20 cellular contexts compared by ENCODE assay signal in genomic region chr2:96729748-96730147, GRCh38.
"Had no signal": no experiment of that assay in that cellular context is flagged by ENCODE, and none has a peak within 500 bp of the region (broad histone marks: within the 10 kb centered on the region; RNA-seq: fewer than 3 reads in every experiment).

No MANE protein-coding gene starts in this region.

- ATAC-seq: activated CD4-positive, alpha-beta T cell treated with anti-CD3 and anti-CD28 coated beads for 36 hours; body of pancreas; left colon; stimulated activated naive CD8-positive, alpha-beta T cell treated with anti-CD3 and anti-CD28 coated beads, Interleukin-15, amount 100 ng/mL, for 72 hours; WTC11 had no signal

- H3K27me3 ChIP-seq: body of pancreas, colonic mucosa had no signal

- H3K9me3 ChIP-seq: body of pancreas, colonic mucosa had no signal

- H3K27ac ChIP-seq: body of pancreas, colonic mucosa, skin epidermis had no signal

- DNase-seq: activated CD4-positive, alpha-beta memory T cell treated with anti-CD3 and anti-CD28 coated beads for 36 hours; activated CD4-positive, alpha-beta T cell treated with anti-CD3 and anti-CD28 coated beads for 36 hours; activated naive CD4-positive, alpha-beta T cell; activated naive CD8-positive, alpha-beta T cell treated with anti-CD3 and anti-CD28 coated beads for 36 hours; activated T-cell treated with anti-CD3 and anti-CD28 coated beads for 4 hours; amniotic stem cell; body of pancreas; caudate nucleus; colonic mucosa; erythroblast; left colon; nephron progenitor cell; nucleus accumbens; posterior cingulate gyrus; stimulated activated CD4-positive, alpha-beta T cell treated with anti-CD3 and anti-CD28 coated beads, Interleukin-15, amount 100 ng/mL, for 24 hours; stimulated activated CD4-positive, alpha-beta T cell treated with anti-CD3 and anti-CD28 coated beads, Interleukin-2, amount 100 ng/mL, for 48 hours; stimulated activated naive CD8-positive, alpha-beta T cell treated with anti-CD3 and anti-CD28 coated beads, Interleukin-15, amount 100 ng/mL, for 72 hours had no signal

- H3K4me1 ChIP-seq: body of pancreas, colonic mucosa had no signal

- H3K4me3 ChIP-seq: body of pancreas, colonic mucosa, lung, skin epidermis had no signal
